Comparison of ENCODE assay signal across 1 cellular context in genomic region chr6:6742535-6742934, GRCh38.
TF ChIP-seq lines count a peak whose summit lies in the region.

No MANE protein-coding gene starts in this region.

TF ChIP-seq in GM23338, 12 proteins besides CTCF, POLR2A, EP300 and RAD21 (continued from another document):
- no peak for TF ChIP-seq ZNF462 (CRISPR knock-in tag; IDR thresholded peaks at IDR 0.05)
